Comparison of ENCODE assay signal across 8 cellular contexts in the genomic region with DNA sequence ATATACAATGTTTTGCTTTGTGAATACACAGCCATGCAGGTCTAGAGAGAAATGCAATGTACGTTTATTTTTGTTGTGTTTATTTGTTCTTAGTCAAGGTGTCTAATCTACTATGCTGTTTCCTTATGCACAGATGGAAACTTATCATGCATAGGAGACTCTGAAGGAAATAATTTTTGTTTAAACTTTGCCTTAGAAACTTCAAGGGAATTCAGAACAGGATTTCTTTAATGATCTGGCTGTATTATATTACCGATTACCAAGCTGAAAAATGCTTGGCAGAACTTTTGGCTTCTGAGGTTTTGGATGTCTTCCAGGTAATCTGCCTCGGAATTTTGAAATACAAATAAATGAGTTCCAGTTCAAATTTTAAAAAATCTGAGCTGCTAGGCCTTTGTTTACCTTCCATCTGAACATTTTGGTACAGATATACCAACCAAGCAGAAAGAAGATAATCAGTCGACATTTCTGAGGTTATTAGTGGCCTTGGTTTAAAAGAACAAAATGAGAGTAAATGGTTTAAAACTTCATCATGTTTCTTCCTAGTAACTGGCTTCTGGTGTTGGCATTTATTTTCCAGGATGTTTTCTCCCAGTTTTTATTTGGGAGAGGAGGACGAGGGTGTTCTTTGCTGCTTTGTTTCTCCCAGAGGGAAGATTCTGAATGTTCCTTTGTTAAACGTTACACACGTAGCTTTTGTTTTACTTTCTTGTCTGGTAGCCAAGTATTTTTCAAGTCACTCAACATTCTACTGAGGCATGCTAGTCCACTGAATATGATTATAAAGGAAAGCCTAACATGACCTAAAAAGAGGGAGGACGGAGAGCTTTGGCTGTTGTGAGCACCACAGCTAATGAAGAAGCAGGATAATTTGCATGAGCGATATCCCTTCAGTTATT.
DNase-seq lines count a peak whose midpoint lies in the region; ATAC-seq and TF ChIP-seq lines count a peak whose summit lies in the region.
"Had no signal": no experiment of that assay in that cellular context is flagged by ENCODE, and none has a peak within 500 bp of the region (broad histone marks: within the 10 kb centered on the region; RNA-seq: fewer than 3 reads in every experiment).

No MANE protein-coding gene starts in this region.

- H3K36me3 ChIP-seq in lower lobe of right lung (no peaks in the 10 kb centered on the region), tibial artery (no peaks in the 10 kb centered on the region)

- H3K9me3 ChIP-seq in lower lobe of right lung, result no peaks in the 10 kb centered on the region
- H3K9me3 ChIP-seq in tibial artery, result no peaks in the 10 kb centered on the region

- H3K36me3 Mint-ChIP-seq in chondrocyte (ENCODE audit: low read depth), result peaks cover 1% of the 10 kb centered on the region

- H3K27ac ChIP-seq in lower lobe of right lung (peak overlapping the region; percentile 44), tibial artery (peak overlapping the region; percentile 33 to 61)

- ATAC-seq in lower lobe of right lung, result no peak
- no peak for ATAC-seq in HG03159 (IDR thresholded peaks at IDR 0.05; ENCODE audit: unreplicated experiment)
- ATAC-seq: naive thymus-derived CD8-positive, alpha-beta T cell had no signal

- peaks cover under 1% of the 10 kb centered on the region for H3K9me3 Mint-ChIP-seq in chondrocyte (ENCODE audit: low read depth)

- H3K27ac Mint-ChIP-seq in chondrocyte (ENCODE audit: unreplicated experiment), result peak overlapping the region; percentile 91

- H3K4me1 Mint-ChIP-seq in chondrocyte (ENCODE audit: low read depth), result peaks cover 71% of the 10 kb centered on the region

- H3K27me3 ChIP-seq in lower lobe of right lung (ENCODE audit: low read depth) (no peaks in the 10 kb centered on the region), tibial artery (no peaks in the 10 kb centered on the region)

- intact Hi-C loops in lower lobe of right lung (cut with DNase I) (no loop called here), tibial artery (cut with DNase I; ENCODE audit: low total_unique reads) (no loop called here)

- no peaks in the 10 kb centered on the region for H3K27me3 Mint-ChIP-seq in chondrocyte (ENCODE audit: low read depth)
- H3K27me3 Mint-ChIP-seq: naive thymus-derived CD8-positive, alpha-beta T cell had no signal

- H3K4me1 ChIP-seq in lower lobe of right lung (peaks cover 34% of the 10 kb centered on the region), tibial artery (peaks cover 0 to 38% (median 21%) of the 10 kb centered on the region in 4 donors)

- H3K4me3 ChIP-seq in lower lobe of right lung (no peak overlapping the region), tibial artery (no peak overlapping the region)

- TF ChIP-seq CTCF in chondrocyte (IDR thresholded peaks at IDR 0.05), result no peak
- no peak for TF ChIP-seq CTCF in lower lobe of right lung (IDR thresholded peaks at IDR 0.05)
- TF ChIP-seq CTCF in tibial artery (IDR thresholded peaks at IDR 0.05), result no peak

- DNase-seq in LoVo (ENCODE audit: low spot score) (peak; percentile 18), chondrocyte (ENCODE audit: low spot score) (no peak), lower lobe of right lung (no peak), tibial artery (no peak), DMS53 (lab: John Stamatoyannopoulos, UW) (no peak), D341Med (ENCODE audit: low spot score) (no peak)
- DNase-seq: naive thymus-derived CD8-positive, alpha-beta T cell had no signal

- no peak overlapping the region for H3K4me3 Mint-ChIP-seq in chondrocyte (ENCODE audit: unreplicated experiment)
- H3K4me3 Mint-ChIP-seq: naive thymus-derived CD8-positive, alpha-beta T cell had no signal
